Comparison of ENCODE assay signal across 1 cellular context in genomic region chr19:33291623-33292534, GRCh38.
A peak's percentile ranks its signal among the peaks of the same experiment; 100 is the strongest.
TF ChIP-seq lines count a peak whose summit lies in the region.

No MANE protein-coding gene starts in this region.

TF ChIP-seq in HEK293, 187 proteins besides CTCF, POLR2A, EP300 and RAD21 (continued from another document):
- TF ChIP-seq, protein P1, sequence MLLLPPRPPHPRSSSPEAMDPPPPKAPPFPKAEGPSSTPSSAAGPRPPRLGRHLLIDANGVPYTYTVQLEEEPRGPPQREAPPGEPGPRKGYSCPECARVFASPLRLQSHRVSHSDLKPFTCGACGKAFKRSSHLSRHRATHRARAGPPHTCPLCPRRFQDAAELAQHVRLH (tag by site-specific recombination; IDR thresholded peaks at IDR 0.05), result 0 out of 2 replicates have a peak, but pooled peaks have one; percentile 22
